ENCODE assay signal across 8 cellular contexts in genomic region chr18:12076424-12077140, GRCh38. TPM values are rescaled to one million over a fixed set of nuclear protein-coding genes. Genes with fewer than 3 reads are reported as not detected.
DNase-seq lines count a peak whose midpoint lies in the region; ATAC-seq, FAIRE-seq and TF ChIP-seq lines count a peak whose summit lies in the region.

No MANE protein-coding gene starts in this region.

- peak; percentile 87 for ATAC-seq in left ventricle myocardium superior

- intact Hi-C loops in left ventricle myocardium superior (cut with micrococcal nuclease) (no loop called here), lower leg skin (cut with DNase I; ENCODE audit: low total_unique reads) (no loop called here)

- DNase-seq in NCI-H2081 (lab: John Stamatoyannopoulos, UW) (peak; percentile 29 to 54), NCI-H2081 treated with DMSO at 0.1 percent for 48 hours (lab: John Stamatoyannopoulos, UW) (no peak), WERI-Rb-1 (no peak), left ventricle myocardium superior (peak; percentile 52), smooth muscle cell (lab: John Stamatoyannopoulos, UW; ENCODE audit: unreplicated experiment) (no peak), lower leg skin (ENCODE audit: low spot score in 2 of 2) (no peak), amniotic stem cell (lab: John Stamatoyannopoulos, UW) (no peak), GM19239 (ENCODE audit: insufficient read length, low spot score) (no peak)

- H3K27ac ChIP-seq in WERI-Rb-1: no peak overlapping the region
- H3K27ac ChIP-seq in smooth muscle cell (ENCODE audit: low read depth): no peak overlapping the region

- H2AFZ ChIP-seq in smooth muscle cell (ENCODE audit: low read depth): peak overlapping the region; percentile 85

- peak overlapping the region; percentile 85 for H3K4me2 ChIP-seq in smooth muscle cell

- WGBS in smooth muscle cell (ENCODE audit: low lambda C conversion rate): 3% methylated on average over 28 of the region's 59 CpGs
- WGBS in lower leg skin, 2 donors: 43 to 47% methylated on average over 16 to 54 of the region's 59 CpGs

- no peak for TF ChIP-seq POLR2A in lower leg skin (IDR thresholded peaks at IDR 0.05)

- TF ChIP-seq CTCF in WERI-Rb-1 (IDR thresholded peaks at IDR 0.05; ENCODE audit: low read depth, low read length) (no peak), smooth muscle cell (IDR thresholded peaks at IDR 0.05; ENCODE audit: borderline replicate concordance, insufficient read depth, poor library complexity, severe bottlenecking) (no peak), lower leg skin (IDR thresholded peaks at IDR 0.05) (no peak)

- H3K79me2 ChIP-seq in smooth muscle cell (ENCODE audit: low read depth): no peaks in the 10 kb centered on the region

- no peaks in the 10 kb centered on the region for H4K20me1 ChIP-seq in smooth muscle cell (ENCODE audit: low read depth)

- H3K36me3 ChIP-seq in WERI-Rb-1 (no peaks in the 10 kb centered on the region), smooth muscle cell (ENCODE audit: low read depth) (no peaks in the 10 kb centered on the region)

- no peaks in the 10 kb centered on the region for H3F3A ChIP-seq in smooth muscle cell (ENCODE audit: low read depth)

- FAIRE-seq in GM19239 (lab: Jason Lieb, UNC): no peak

- peak overlapping the region; percentile 68 for H3K9ac ChIP-seq in smooth muscle cell (ENCODE audit: low read depth)

- H3K9me3 ChIP-seq in WERI-Rb-1 (ENCODE audit: severe bottlenecking) (no peaks in the 10 kb centered on the region), smooth muscle cell (replicated peaks; ENCODE audit: low read depth) (no peaks in the 10 kb centered on the region)

- no peaks in the 10 kb centered on the region for H3K4me1 ChIP-seq in smooth muscle cell (ENCODE audit: low read depth)

- H3K4me3 ChIP-seq in WERI-Rb-1 (ENCODE audit: low read depth, low read length): peak overlapping the region; percentile 26; the same call in 1 of the 2 replicates
- peak overlapping the region; percentile 53 for H3K4me3 ChIP-seq in smooth muscle cell
- H3K4me3 ChIP-seq in lower leg skin (ENCODE audit: low read depth, poor library complexity, severe bottlenecking): no peak overlapping the region

- H3K27me3 ChIP-seq in WERI-Rb-1 (ENCODE audit: insufficient read depth, low read depth, severe bottlenecking): no peaks in the 10 kb centered on the region
- H3K27me3 ChIP-seq in smooth muscle cell (ENCODE audit: low read depth): no peaks in the 10 kb centered on the region

RNA-seq across cellular contexts. Expression of gene ANKRD62, which starts 17.1 kb away (rescaled TPM):
- total RNA-seq in left ventricle myocardium superior (not detected), smooth muscle cell (not detected in 2 replicates), lower leg skin (not detected)
- polyA plus RNA-seq in smooth muscle cell: not detected in 2 replicates

Comparison
In these comparisons a context has a peak if more than half of its experiments do, and no peak if none do; other contexts are left out.
1. DNase-seq: peak in NCI-H2081 (2 of 2) and left ventricle myocardium superior (single experiment); none in NCI-H2081 treated with DMSO at 0.1 percent for 48 hours (single experiment), WERI-Rb-1 (single experiment), smooth muscle cell (single experiment), lower leg skin (0 of 2), amniotic stem cell (single experiment) and GM19239 (single experiment).